Comparison of ENCODE assay signal across 24 cellular contexts in the genomic region with DNA sequence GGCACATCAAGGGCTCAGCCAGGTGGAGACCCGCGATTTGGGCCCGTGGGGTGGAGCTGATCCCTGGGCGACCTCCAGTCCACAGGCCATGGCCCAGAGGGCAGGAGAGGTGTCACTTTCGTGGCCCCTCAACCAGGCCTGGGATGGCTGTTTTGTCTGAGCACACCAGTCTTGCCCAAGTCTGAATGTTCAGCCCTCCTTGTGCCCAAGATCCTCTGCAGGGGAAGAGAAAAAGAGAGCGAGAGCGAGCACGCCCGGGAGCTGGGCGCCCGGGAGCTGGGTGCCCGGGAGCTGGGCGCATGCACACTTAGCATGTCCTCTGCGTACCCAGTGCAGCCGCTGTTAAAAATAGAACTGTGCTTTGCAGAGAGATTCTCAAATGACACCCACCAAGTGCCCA.
DNase-seq lines count a peak whose midpoint lies in the region; ATAC-seq, FAIRE-seq and TF ChIP-seq lines count a peak whose summit lies in the region.
"Had no signal": no experiment of that assay in that cellular context is flagged by ENCODE, and none has a peak within 500 bp of the region (broad histone marks: within the 10 kb centered on the region; RNA-seq: fewer than 3 reads in every experiment).

No MANE protein-coding gene starts in this region.

- CTCF ChIA-PET in HepG2 (lab: Yijun Ruan, JAX; ENCODE audit: low intra/inter-chr PET ratio, low total read pairs) = no interaction called here

- no peak for FAIRE-seq in HepG2 (lab: Jason Lieb, UNC)
- FAIRE-seq: GM18507 had no signal

- H3K4me1 ChIP-seq in heart right ventricle (peaks cover 0 to 16% (median 6%) of the 10 kb centered on the region in 9 donors), gastrocnemius medialis (peaks cover 14% of the 10 kb centered on the region in 2 donors), HepG2 (ENCODE audit: insufficient read depth, low read length) (peaks cover 14% of the 10 kb centered on the region; the same call in 1 of the 2 replicates)
- H3K4me1 ChIP-seq: adrenal gland, breast epithelium, colonic mucosa had no signal

- no peaks in the 10 kb centered on the region for H3K9me3 ChIP-seq in heart right ventricle
- no peaks in the 10 kb centered on the region for H3K9me3 ChIP-seq in gastrocnemius medialis
- H3K9me3 ChIP-seq in HepG2 (ENCODE audit: low read length) = no peaks in the 10 kb centered on the region
- H3K9me3 ChIP-seq: adrenal gland, breast epithelium, colonic mucosa, upper lobe of left lung had no signal

- TF ChIP-seq POLR2A in gastrocnemius medialis (IDR thresholded peaks at IDR 0.05) (peak; percentile 23 to 32), HepG2 (IDR thresholded peaks at IDR 0.05; ENCODE audit: insufficient read depth in 1 of 2, low read depth in 2 of 2, low read length in 2 of 2) (no peak)

- DNase-seq in NCI-H1417 (lab: John Stamatoyannopoulos, UW) (peak in 2 of 3 experiments; percentile 61 to 78), NCI-H1417 treated with DMSO at 0.1 percent for 48 hours (lab: John Stamatoyannopoulos, UW) (no peak), NCI-H69 (lab: John Stamatoyannopoulos, UW) (peak; percentile 57), heart right ventricle (no peak), gastrocnemius medialis (peak; percentile 13 to 28), HepG2 (ENCODE audit: low spot score) (no peak), OCI-M2 (lab: John Stamatoyannopoulos, UW; ENCODE audit: unreplicated experiment) (no peak)
- DNase-seq: 8988T; activated CD4-positive, alpha-beta T cell treated with anti-CD3 and anti-CD28 coated beads, Interleukin-2, amount 10 ng/mL, durations not matched to agents 24 days and 14 days; activated naive CD4-positive, alpha-beta T cell treated with Interleukin-2 at 50 U/mL for 16 hours; activated T-cell treated with anti-CD3 and anti-CD28 coated beads, Interleukin-2, amount 50 U/mL, for 48 hours; CD8-positive, alpha-beta T cell; foreskin melanocyte; GOT3; KG1 had no signal

- POLR2A ChIA-PET in HepG2 (lab: Yijun Ruan, JAX) = no interaction called here

- in situ Hi-C loops in gastrocnemius medialis (cut with MboI; ENCODE audit: low sequenced_read_pairs in 4 of 4) (loop anchor here in 1 of 4 donors (25.0 kb wide), 1 partner anchor 107 kb away; no protein-coding TSS in a partner anchor), HepG2 (cut with HindIII; ENCODE audit: extremely low pct_ligation_motif_present, low pct_unique_long_range_greater_than_20kb) (no loop called here)

- TF ChIP-seq CTCF in heart right ventricle (IDR thresholded peaks at IDR 0.05) (no peak), gastrocnemius medialis (IDR thresholded peaks at IDR 0.05 in 4 of 5, conservative IDR thresholded peaks at IDR 0.05 in 1 of 5) (no peak), HepG2 (CRISPR knock-in tag; IDR thresholded peaks at IDR 0.05) (no peak)

- no peak for TF ChIP-seq RAD21 in HepG2 (CRISPR knock-in tag; IDR thresholded peaks at IDR 0.05)

- ATAC-seq in heart right ventricle = peak; percentile 49 to 85 (median 72)
- peak; percentile 79 to 87 for ATAC-seq in gastrocnemius medialis
- ATAC-seq in HepG2 = no peak
- ATAC-seq in HG03571 (IDR thresholded peaks at IDR 0.05; ENCODE audit: unreplicated experiment) = no peak
- ATAC-seq: CD8-positive, alpha-beta T cell; esophagus mucosa; natural killer cell treated with Interleukin-12 subunit alpha and Interleukin-12 subunit beta and Interleukin-15 and Interleukin-18, amount 100 ng/mL, for 72 hours had no signal

- BruUV-seq in HepG2 (replicated peaks; lab: Mats Ljungman, UMichigan) = no TSS peak

- H3K9ac ChIP-seq in HepG2 (ENCODE audit: insufficient read depth, low read depth, low read length) = no peak overlapping the region

- H3K4me2 ChIP-seq in HepG2 (ENCODE audit: low read depth, low read length) = no peak overlapping the region

- TF ChIP-seq EP300 in HepG2 (IDR thresholded peaks at IDR 0.05; ENCODE audit: low read depth in 2 of 2, low read length in 2 of 2) (no peak), HepG2 (CRISPR knock-in tag; IDR thresholded peaks at IDR 0.05; ENCODE audit: borderline replicate concordance) (no peak)

- H3K36me3 ChIP-seq in heart right ventricle = no peaks in the 10 kb centered on the region
- no peaks in the 10 kb centered on the region for H3K36me3 ChIP-seq in gastrocnemius medialis
- no peaks in the 10 kb centered on the region for H3K36me3 ChIP-seq in HepG2 (replicated peaks in 1 of 2; ENCODE audit: control insufficient read depth in 1 of 2, insufficient read depth in 2 of 2, low read length in 2 of 2)
- H3K36me3 ChIP-seq: adrenal gland, breast epithelium, colonic mucosa, upper lobe of left lung had no signal

- H3K79me2 ChIP-seq in HepG2 (ENCODE audit: insufficient read depth, low read length) = no peaks in the 10 kb centered on the region

- 65 to 67% methylated on average over 15 of the region's 15 CpGs for WGBS in heart right ventricle, 2 donors
- WGBS in HepG2 (ENCODE audit: low lambda C conversion rate) = 30% methylated on average over 12 of the region's 15 CpGs

- no peak overlapping the region for H2AFZ ChIP-seq in HepG2 (ENCODE audit: low read length)

- H3K4me3 ChIP-seq in heart right ventricle (no peak overlapping the region), gastrocnemius medialis (peak overlapping the region in 3 of 4 donors; percentile 8 to 43 (median 23)), HepG2 (replicated peaks in 1 of 3; ENCODE audit: insufficient read depth in 1 of 3, low read depth in 2 of 3, low read length in 3 of 3) (no peak overlapping the region)
- H3K4me3 ChIP-seq: adrenal gland, breast epithelium, colonic mucosa, SK-N-MC, upper lobe of left lung had no signal

- H3K27me3 ChIP-seq in heart right ventricle (peaks cover 0 to 13% (median 0%) of the 10 kb centered on the region in 7 donors), gastrocnemius medialis (no peaks in the 10 kb centered on the region), HepG2 (ENCODE audit: control insufficient read depth in 1 of 2, insufficient read depth in 2 of 2, low read length in 2 of 2) (peaks cover 23 to 82% of the 10 kb centered on the region in 2 experiments)
- H3K27me3 ChIP-seq: adrenal gland, colonic mucosa, upper lobe of left lung had no signal

- intact Hi-C loops in heart right ventricle (cut with DNase I) = no loop called here
- intact Hi-C loops in gastrocnemius medialis (cut with DNase I; ENCODE audit: low total_unique reads) = loop anchor here (5.0 kb wide), 1 partner anchor 47 kb away; no protein-coding TSS in a partner anchor
- intact Hi-C loops in HepG2 (cut with micrococcal nuclease; ENCODE audit: unreplicated experiment) = no loop called here

- H3K27ac ChIP-seq in heart right ventricle = peak overlapping the region in 4 of 10 donors; percentile 13 to 58 (median 35)
- H3K27ac ChIP-seq in gastrocnemius medialis = peak overlapping the region; percentile 45 to 73 (median 55)
- no peak overlapping the region for H3K27ac ChIP-seq in HepG2 (ENCODE audit: extremely low read length, insufficient read depth, low read length)
- H3K27ac ChIP-seq: adrenal gland, breast epithelium, colonic mucosa, SK-N-MC, upper lobe of left lung had no signal

- H4K20me1 ChIP-seq in HepG2 (ENCODE audit: insufficient read depth, low read length) = no peaks in the 10 kb centered on the region

TF ChIP-seq in HepG2, 621 proteins besides CTCF, POLR2A, EP300 and RAD21:
- TF ChIP-seq MED13 (CRISPR knock-in tag; IDR thresholded peaks at IDR 0.05) = no peak
- TF ChIP-seq YEATS2 (CRISPR knock-in tag; IDR thresholded peaks at IDR 0.05; ENCODE audit: borderline replicate concordance) = no peak
- no peak for TF ChIP-seq EHMT2 (IDR thresholded peaks at IDR 0.05; ENCODE audit: borderline replicate concordance, low read depth, low read length)

Comparison
In these comparisons a context has a peak if more than half of its experiments do, and no peak if none do; other contexts are left out.
1. DNase-seq: peak in NCI-H1417 (2 of 3), NCI-H69 (single experiment) and gastrocnemius medialis (2 of 2); none in NCI-H1417 treated with DMSO at 0.1 percent for 48 hours (single experiment), heart right ventricle (0 of 2), HepG2 (single experiment) and OCI-M2 (single experiment).
2. ATAC-seq: peak in heart right ventricle (8 of 8) and gastrocnemius medialis (2 of 2); none in HepG2 (single experiment) and HG03571 (single experiment).
3. H3K4me3 ChIP-seq: peak in gastrocnemius medialis (3 of 4); none in heart right ventricle (0 of 10) and HepG2 (0 of 3).
4. POLR2A ChIP-seq: peak in gastrocnemius medialis (2 of 2); none in HepG2 (0 of 2).